In the genomic region with DNA sequence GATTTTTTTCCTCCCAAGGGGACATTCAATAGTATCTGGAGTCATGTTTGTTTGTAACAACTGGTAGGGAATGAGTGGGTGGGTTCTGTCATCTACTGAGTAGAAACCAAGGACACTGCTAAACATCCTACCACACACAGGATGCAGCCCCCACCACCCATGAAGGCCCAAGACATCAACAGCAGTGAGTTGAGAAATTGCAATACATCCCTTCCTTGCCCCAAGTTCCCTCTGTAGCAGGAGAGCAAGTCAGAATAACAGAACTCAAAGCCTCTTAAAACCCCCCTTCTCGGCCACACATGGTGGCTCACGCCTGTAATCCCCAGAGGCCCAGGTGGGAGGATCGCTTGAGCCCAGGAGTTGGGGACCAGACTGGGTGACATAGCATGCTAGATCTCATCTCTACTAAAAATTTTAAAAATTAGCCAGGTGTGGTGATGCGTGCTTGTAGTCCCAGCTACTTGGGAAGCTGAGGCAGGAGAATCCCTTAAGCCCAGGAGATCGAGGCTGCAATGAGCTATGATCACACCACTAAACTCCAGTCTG, we compare ENCODE assay signal across 25 cellular contexts. TPM values are rescaled to one million over a fixed set of nuclear protein-coding genes. Genes with fewer than 3 reads are reported as not detected.
"Had no signal": no experiment of that assay in that cellular context is flagged by ENCODE, and none has a peak within 500 bp of the region (broad histone marks: within the 10 kb centered on the region; RNA-seq: fewer than 3 reads in every experiment).

No MANE protein-coding gene starts in this region.

- H3K4me2 ChIP-seq: SK-N-SH had no signal

- H3K27ac ChIP-seq: SJSA1 had no signal

- DNase-seq: IMR-90, Karpas-422, KG1, MG63, NCI-H1092, NCI-H1105 treated with DMSO at 0.1 percent for 48 hours, NCI-H1417 treated with DMSO at 0.1 percent for 48 hours, NCI-H146, NCI-H1694 treated with DMSO at 0.1 percent for 48 hours, NCI-H1930, NCI-H2081, NCI-H2107, NCI-H226, NCI-H446, NCI-H510A, NCI-H524 treated with DMSO at 0.1 percent for 48 hours, NCI-H69, NCI-H774, Right ventricle myocardium superior, RPMI8226, SIG-M5, SK-N-SH had no signal

- ATAC-seq: HepG2 had no signal

- H3K36me3 ChIP-seq: MG63, SJSA1 had no signal

- H3K4me1 ChIP-seq: SJSA1 had no signal

- H3K4me3 ChIP-seq: MG63, SJSA1 had no signal

- H3K9ac ChIP-seq: SK-N-SH had no signal

- H3K9me3 ChIP-seq: MG63, SJSA1, SK-N-SH had no signal

RNA-seq across cellular contexts. Expression of gene CYP2F1, which starts 2.4 kb away (rescaled TPM):
- total RNA-seq: HepG2, HT1080, IMR-90, Right ventricle myocardium superior, SJSA1 had no signal

RNA-seq across cellular contexts. Expression of gene CYP2A13, which starts 23.6 kb away (rescaled TPM):
- total RNA-seq: HepG2, HT1080, IMR-90, Right ventricle myocardium superior, SJSA1 had no signal
